Comparison of ENCODE assay signal across 8 cellular contexts in the genomic region with DNA sequence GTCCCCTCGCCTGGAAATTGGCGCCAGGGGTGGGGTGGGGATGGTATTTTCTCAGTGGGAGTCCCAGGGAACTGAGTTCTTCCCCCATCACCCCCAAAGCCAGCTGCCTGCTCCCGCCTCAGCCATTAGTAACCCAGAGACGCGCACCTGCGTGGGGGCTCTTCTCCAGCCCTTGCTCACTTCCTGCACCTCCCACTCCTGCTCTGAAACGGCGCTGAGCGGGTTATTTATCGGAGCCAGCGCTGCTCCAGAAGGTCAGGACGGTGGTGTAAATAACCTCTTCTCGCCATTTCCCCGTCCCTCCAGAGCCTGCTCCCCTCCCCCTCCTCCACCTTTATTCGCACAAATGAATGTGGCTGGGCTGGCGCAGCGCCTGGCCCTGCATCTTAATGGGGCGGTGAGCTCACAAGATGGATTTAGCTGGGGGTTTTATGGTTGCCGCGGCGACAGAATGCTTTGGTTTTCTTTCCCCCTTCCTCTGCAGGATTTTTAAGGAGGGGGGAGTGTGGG.
DNase-seq lines count a peak whose midpoint lies in the region; ATAC-seq lines count a peak whose summit lies in the region.

No MANE protein-coding gene starts in this region.

- ATAC-seq in HG03045 (IDR thresholded peaks at IDR 0.05; ENCODE audit: unreplicated experiment): no peak
- no peak for ATAC-seq in HG02763 (IDR thresholded peaks at IDR 0.05; ENCODE audit: unreplicated experiment)

- H3K9me3 Mint-ChIP-seq in activated naive CD4-positive, alpha-beta T cell treated with anti-CD3 and anti-CD28 coated beads, Interleukin-2, amount 10 ng/mL, durations not matched to agents 7 days and 5 days: no peaks in the 10 kb centered on the region

- CTCF ChIA-PET in activated naive CD4-positive, alpha-beta T cell treated with anti-CD3 and anti-CD28 coated beads, Interleukin-2, amount 10 ng/mL, durations not matched to agents 7 days and 5 days (lab: Charles Lee): interaction anchor here (0.7 to 2.2 kb wide), 7 partner anchors 9 to 57 kb away, joined by 3 to 9 read pairs (median 4); a partner anchor contains a TSS

- peak; percentile 86 for DNase-seq in Ammon's horn (ENCODE audit: low spot score)
- peak; percentile 77 for DNase-seq in NCI-H146 (lab: John Stamatoyannopoulos, UW)
- peak; percentile 45 for DNase-seq in activated naive CD4-positive, alpha-beta T cell treated with anti-CD3 and anti-CD28 coated beads, Interleukin-2, amount 10 ng/mL, durations not matched to agents 7 days and 5 days
- no peak for DNase-seq in hepatic stellate cell (ENCODE audit: low spot score)

- H3K4me3 ChIP-seq in iPS-11a (ENCODE audit: low read depth, low read length): peak overlapping the region; percentile 22
- H3K4me3 ChIP-seq in skin epidermis: no peak overlapping the region

- peak overlapping the region in 16 of 21 experiments; percentile 6 to 65 (median 40) for H3K27ac ChIP-seq in skin epidermis

- H3K27me3 Mint-ChIP-seq in activated naive CD4-positive, alpha-beta T cell treated with anti-CD3 and anti-CD28 coated beads, Interleukin-2, amount 10 ng/mL, durations not matched to agents 7 days and 5 days: no peaks in the 10 kb centered on the region

- H3K27ac Mint-ChIP-seq in activated naive CD4-positive, alpha-beta T cell treated with anti-CD3 and anti-CD28 coated beads, Interleukin-2, amount 10 ng/mL, durations not matched to agents 7 days and 5 days: no peak overlapping the region

- H3K4me3 Mint-ChIP-seq in activated naive CD4-positive, alpha-beta T cell treated with anti-CD3 and anti-CD28 coated beads, Interleukin-2, amount 10 ng/mL, durations not matched to agents 7 days and 5 days: peak overlapping the region; percentile 27

- H3K36me3 Mint-ChIP-seq in activated naive CD4-positive, alpha-beta T cell treated with anti-CD3 and anti-CD28 coated beads, Interleukin-2, amount 10 ng/mL, durations not matched to agents 7 days and 5 days: peaks cover 35% of the 10 kb centered on the region

- H3K4me1 Mint-ChIP-seq in activated naive CD4-positive, alpha-beta T cell treated with anti-CD3 and anti-CD28 coated beads, Interleukin-2, amount 10 ng/mL, durations not matched to agents 7 days and 5 days: peaks cover 26% of the 10 kb centered on the region
